18 cellular contexts compared by ENCODE assay signal in the genomic region with DNA sequence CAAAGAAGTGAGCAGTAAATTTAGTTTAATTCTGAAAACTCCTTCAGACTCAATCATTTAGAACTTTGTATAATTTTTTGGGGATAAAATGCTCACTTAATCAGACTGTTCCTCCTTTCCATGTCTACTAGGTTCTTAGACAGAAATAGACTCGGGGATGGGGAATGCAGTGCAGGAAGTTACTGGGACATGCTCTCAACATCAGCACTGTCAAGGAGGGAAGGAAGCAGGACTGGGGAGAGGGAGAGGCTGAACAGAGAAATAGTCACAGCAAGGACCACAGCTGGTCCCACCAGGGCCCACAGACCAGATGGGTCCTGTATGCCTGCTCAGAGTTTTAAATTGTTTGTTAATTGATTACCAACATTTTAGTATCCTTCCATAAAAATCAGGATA.
DNase-seq lines count a peak whose midpoint lies in the region; ATAC-seq, FAIRE-seq and TF ChIP-seq lines count a peak whose summit lies in the region.
"Had no signal": no experiment of that assay in that cellular context is flagged by ENCODE, and none has a peak within 500 bp of the region (broad histone marks: within the 10 kb centered on the region; RNA-seq: fewer than 3 reads in every experiment).

No MANE protein-coding gene starts in this region.

- H4K20me1 ChIP-seq in SK-N-SH (ENCODE audit: insufficient read depth), result no peaks in the 10 kb centered on the region

- POLR2A ChIA-PET in A549 (lab: Yijun Ruan, JAX), result no interaction called here
- POLR2A ChIA-PET in SK-N-SH (lab: Yijun Ruan, JAX), result no interaction called here

- peaks cover 36% of the 10 kb centered on the region for H3F3A ChIP-seq in SK-N-SH (replicated peaks; ENCODE audit: insufficient read depth)

- peaks cover 42% of the 10 kb centered on the region; the same call in 2 of the 3 replicates for H3K4me1 ChIP-seq in A549
- peaks cover 17 to 25% of the 10 kb centered on the region in 2 experiments for H3K4me1 ChIP-seq in SK-N-SH (ENCODE audit: control insufficient read depth in 1 of 2, insufficient read depth in 2 of 2, low read depth in 1 of 2, low read length in 1 of 2)
- H3K4me1 ChIP-seq in prostate gland (replicated peaks), result no peaks in the 10 kb centered on the region
- H3K4me1 ChIP-seq in left lung, result peaks cover 0 to 3% of the 10 kb centered on the region in 2 donors
- H3K4me1 ChIP-seq in mucosa of descending colon (ENCODE audit: low read depth), result no peaks in the 10 kb centered on the region

- H3K4me3 Mint-ChIP-seq in nephron progenitor cell, result no peak overlapping the region
- H3K4me3 Mint-ChIP-seq: B cell; CD4-positive, alpha-beta T cell; GM23338 had no signal

- H3K27ac ChIP-seq in A549 (peak overlapping the region in 1 of 2 experiments; percentile 68; a peak in 3 of 6 replicates), SK-N-SH (ENCODE audit: low read depth in 2 of 2, low read length in 1 of 2) (peak overlapping the region in 1 of 2 experiments; percentile 65; a peak in 3 of 4 replicates), prostate gland (no peak overlapping the region), left lung (no peak overlapping the region)

- no peaks in the 10 kb centered on the region for H3K9me2 ChIP-seq in SK-N-SH

- H3K9me3 ChIP-seq in A549, result peaks cover under 1% of the 10 kb centered on the region; the same call in 1 of the 3 replicates
- no peaks in the 10 kb centered on the region for H3K9me3 ChIP-seq in SK-N-SH
- H3K9me3 ChIP-seq in prostate gland, result no peaks in the 10 kb centered on the region
- H3K9me3 ChIP-seq in left lung, result no peaks in the 10 kb centered on the region
- no peaks in the 10 kb centered on the region for H3K9me3 ChIP-seq in mucosa of descending colon

- no peak overlapping the region for H2AFZ ChIP-seq in SK-N-SH (ENCODE audit: low read depth)
- H2AFZ ChIP-seq: GM23338 had no signal

- H3K9me3 Mint-ChIP-seq in nephron progenitor cell, result peaks cover 11% of the 10 kb centered on the region
- H3K9me3 Mint-ChIP-seq: CD4-positive, alpha-beta T cell; GM23338 had no signal

- FAIRE-seq in A549 (lab: Jason Lieb, UNC), result no peak
- FAIRE-seq: D721Med had no signal

- WGBS in A549 (ENCODE audit: missing lambda C conversion rate), result 10% methylated on average over 1 of the region's 1 CpG
- WGBS in SK-N-SH (ENCODE audit: low lambda C conversion rate), result 0% methylated on average over 1 of the region's 1 CpG
- 65% methylated on average over 1 of the region's 1 CpG for WGBS in prostate gland

- peak overlapping the region; percentile 6; the same call in 1 of the 2 replicates for H3K9ac ChIP-seq in SK-N-SH

- no peak for TF ChIP-seq EP300 in A549 (IDR thresholded peaks at IDR 0.05)
- TF ChIP-seq EP300 in SK-N-SH (IDR thresholded peaks at IDR 0.05; ENCODE audit: borderline replicate concordance in 1 of 2, low read depth in 1 of 2, low read length in 1 of 2), result no peak

- intact Hi-C loops in prostate gland (cut with DNase I) (no loop called here), left lung (cut with DNase I) (no loop called here), mucosa of descending colon (cut with DNase I, micrococcal nuclease) (loop anchor here in 1 of 2 donors (10.0 kb wide), 1 partner anchor 380 kb away; no protein-coding TSS in a partner anchor)

- peaks cover 6% of the 10 kb centered on the region for H3K36me3 Mint-ChIP-seq in nephron progenitor cell (ENCODE audit: low read depth)

- H3K27me3 ChIP-seq in SK-N-SH (ENCODE audit: insufficient read depth) (no peaks in the 10 kb centered on the region), prostate gland (replicated peaks; ENCODE audit: insufficient read depth) (peaks cover 3% of the 10 kb centered on the region), left lung (peaks cover 5 to 29% of the 10 kb centered on the region in 2 donors)

- CTCF ChIA-PET in A549 (lab: Yijun Ruan, JAX) (interaction anchor here (1.1 to 1.4 kb wide), 4 partner anchors 8 to 322 kb away, joined by 3 to 7 read pairs (median 5); no protein-coding TSS in a partner anchor), SK-N-SH (lab: Yijun Ruan, JAX) (interaction anchor here (0.9 to 14.8 kb wide), 7 partner anchors 9 to 369 kb away, joined by 3 to 192 read pairs (median 4); a partner anchor contains a TSS)

- peak overlapping the region; percentile 8 for H3K27ac Mint-ChIP-seq in nephron progenitor cell
- H3K27ac Mint-ChIP-seq: B cell; CD4-positive, alpha-beta T cell; GM23338 had no signal

- H3K4me3 ChIP-seq in A549, result no peak overlapping the region
- H3K4me3 ChIP-seq in SK-N-SH (ENCODE audit: low read depth in 2 of 2, low read length in 1 of 2), result no peak overlapping the region
- no peak overlapping the region for H3K4me3 ChIP-seq in prostate gland
- H3K4me3 ChIP-seq in left lung, result no peak overlapping the region
- no peak overlapping the region for H3K4me3 ChIP-seq in mucosa of descending colon
- H3K4me3 ChIP-seq: GM23338 had no signal

- TF ChIP-seq RAD21 in A549 (conservative IDR thresholded peaks at IDR 0.05 in 1 of 2, IDR thresholded peaks at IDR 0.05 in 1 of 2) (no peak), SK-N-SH (IDR thresholded peaks at IDR 0.05; ENCODE audit: low read length) (no peak)

- H3K79me2 ChIP-seq in SK-N-SH (ENCODE audit: insufficient read depth), result no peaks in the 10 kb centered on the region

- TF ChIP-seq CTCF in A549 (IDR thresholded peaks at IDR 0.05) (no peak), SK-N-SH (IDR thresholded peaks at IDR 0.05) (no peak), nephron progenitor cell (IDR thresholded peaks at IDR 0.05) (no peak), prostate gland (IDR thresholded peaks at IDR 0.05) (no peak), left lung (IDR thresholded peaks at IDR 0.05) (no peak), mucosa of descending colon (IDR thresholded peaks at IDR 0.05) (no peak)

- DNase-seq in A549 (ENCODE audit: low read depth in 1 of 2, low spot score in 1 of 2) (no peak), SK-N-SH (no peak), islet precursor cell (peak; percentile 57), nephron progenitor cell (no peak), prostate gland (ENCODE audit: low spot score) (no peak), left lung (no peak), mucosa of descending colon (no peak), COLO668 (lab: John Stamatoyannopoulos, UW; ENCODE audit: unreplicated experiment) (no peak)
- DNase-seq: 8988T; C1 segment of cervical spinal cord; CD4-positive, alpha-beta T cell; DMS153; DND-41; GF-D8; H7 had no signal

- H3K27me3 Mint-ChIP-seq in nephron progenitor cell (ENCODE audit: low read depth, poor library complexity), result peaks cover 2% of the 10 kb centered on the region

- TF ChIP-seq POLR2A in A549 (IDR thresholded peaks at IDR 0.05; ENCODE audit: low read length) (no peak), prostate gland (IDR thresholded peaks at IDR 0.05) (no peak)

- H3K4me1 Mint-ChIP-seq in nephron progenitor cell, result peaks cover 64% of the 10 kb centered on the region
- H3K4me1 Mint-ChIP-seq: GM23338 had no signal

- H3K4me2 ChIP-seq in A549 (peak overlapping the region; percentile 55), SK-N-SH (no peak overlapping the region)
- H3K4me2 ChIP-seq: GM23338 had no signal

- ATAC-seq in A549 (no peak), left lung (no peak), mucosa of descending colon (no peak)
- ATAC-seq: GM23338 had no signal

- H3K36me3 ChIP-seq in SK-N-SH (replicated peaks in 1 of 2; ENCODE audit: control insufficient read depth in 1 of 2, insufficient read depth in 2 of 2, low read length in 1 of 2) (no peaks in the 10 kb centered on the region), prostate gland (no peaks in the 10 kb centered on the region), left lung (no peaks in the 10 kb centered on the region), mucosa of descending colon (ENCODE audit: low read depth) (no peaks in the 10 kb centered on the region)

TF ChIP-seq in A549, 52 proteins besides CTCF, POLR2A, EP300 and RAD21:
- TF ChIP-seq FOSL2 (IDR thresholded peaks at IDR 0.05) (no peak), FOSL2 (CRISPR knock-in tag; IDR thresholded peaks at IDR 0.05) (no peak)

TF ChIP-seq in SK-N-SH, 30 proteins besides CTCF, POLR2A, EP300 and RAD21:
- no peak for TF ChIP-seq FOXJ3 (CRISPR knock-in tag; IDR thresholded peaks at IDR 0.05)
- TF ChIP-seq POLR2AphosphoS5 (IDR thresholded peaks at IDR 0.05; ENCODE audit: low read depth, low read length), result no peak
- no peak for TF ChIP-seq NRF1 (IDR thresholded peaks at IDR 0.05; ENCODE audit: low read depth, low read length)
- no peak for TF ChIP-seq SIN3A (IDR thresholded peaks at IDR 0.05; ENCODE audit: borderline replicate concordance, low read depth, low read length)
- no peak for TF ChIP-seq TEAD4 (IDR thresholded peaks at IDR 0.05; ENCODE audit: borderline replicate concordance, insufficient read depth)
- TF ChIP-seq, protein P1, sequence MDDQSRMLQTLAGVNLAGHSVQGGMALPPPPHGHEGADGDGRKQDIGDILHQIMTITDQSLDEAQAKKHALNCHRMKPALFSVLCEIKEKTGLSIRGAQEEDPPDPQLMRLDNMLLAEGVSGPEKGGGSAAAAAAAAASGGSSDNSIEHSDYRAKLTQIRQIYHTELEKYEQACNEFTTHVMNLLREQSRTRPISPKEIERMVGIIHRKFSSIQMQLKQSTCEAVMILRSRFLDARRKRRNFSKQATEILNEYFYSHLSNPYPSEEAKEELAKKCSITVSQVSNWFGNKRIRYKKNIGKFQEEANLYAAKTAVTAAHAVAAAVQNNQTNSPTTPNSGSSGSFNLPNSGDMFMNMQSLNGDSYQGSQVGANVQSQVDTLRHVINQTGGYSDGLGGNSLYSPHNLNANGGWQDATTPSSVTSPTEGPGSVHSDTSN (IDR thresholded peaks at IDR 0.05), result no peak
- TF ChIP-seq FOSL2 (IDR thresholded peaks at IDR 0.05; ENCODE audit: borderline replicate concordance, low read depth), result no peak
- no peak for TF ChIP-seq CHD2 (IDR thresholded peaks at IDR 0.05; ENCODE audit: low read length, partially characterized antibody)
- no peak for TF ChIP-seq JUND (IDR thresholded peaks at IDR 0.05)
- no peak for TF ChIP-seq YY1 (IDR thresholded peaks at IDR 0.05; ENCODE audit: low read depth)
- TF ChIP-seq SMC3 (IDR thresholded peaks at IDR 0.05; ENCODE audit: low read depth, low read length), result no peak
- TF ChIP-seq, protein P2, sequence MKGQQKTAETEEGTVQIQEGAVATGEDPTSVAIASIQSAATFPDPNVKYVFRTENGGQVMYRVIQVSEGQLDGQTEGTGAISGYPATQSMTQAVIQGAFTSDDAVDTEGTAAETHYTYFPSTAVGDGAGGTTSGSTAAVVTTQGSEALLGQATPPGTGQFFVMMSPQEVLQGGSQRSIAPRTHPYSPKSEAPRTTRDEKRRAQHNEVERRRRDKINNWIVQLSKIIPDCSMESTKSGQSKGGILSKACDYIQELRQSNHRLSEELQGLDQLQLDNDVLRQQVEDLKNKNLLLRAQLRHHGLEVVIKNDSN (IDR thresholded peaks at IDR 0.05; ENCODE audit: borderline replicate concordance, low read depth), result no peak
- TF ChIP-seq RCOR1 (IDR thresholded peaks at IDR 0.05; ENCODE audit: low read length), result no peak
- TF ChIP-seq MXI1 (IDR thresholded peaks at IDR 0.05; ENCODE audit: low read depth, low read length), result no peak
- no peak for TF ChIP-seq RFX5 (IDR thresholded peaks at IDR 0.05; ENCODE audit: low read length)
